In the genomic region with DNA sequence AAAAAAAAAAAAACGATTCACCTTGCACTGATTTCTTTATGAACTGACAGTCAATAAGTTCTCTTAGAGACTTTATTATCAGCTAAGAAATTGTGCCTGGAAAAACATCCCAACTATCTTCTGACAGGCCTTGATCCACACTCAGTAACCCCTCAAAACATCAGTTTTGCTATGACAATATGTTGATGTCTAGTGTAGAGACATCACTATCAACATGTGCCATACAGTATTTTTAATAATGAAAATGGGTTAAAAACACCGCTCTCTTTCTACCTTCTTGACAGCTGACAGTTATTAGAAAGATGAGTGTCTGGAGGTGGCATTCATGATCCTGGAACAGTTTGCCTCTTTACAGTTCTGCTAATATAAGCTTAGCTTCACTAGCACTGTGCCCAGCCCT, we compare ENCODE assay signal across 8 cellular contexts.
"Had no signal": no experiment of that assay in that cellular context is flagged by ENCODE, and none has a peak within 500 bp of the region (broad histone marks: within the 10 kb centered on the region; RNA-seq: fewer than 3 reads in every experiment).

No MANE protein-coding gene starts in this region.

- H3K9ac ChIP-seq: GM23248 had no signal

- H3K4me3 Mint-ChIP-seq: HFFc6 had no signal

- H2AFZ ChIP-seq: GM23248 had no signal

- ATAC-seq: HCT116, K562 had no signal

- DNase-seq: GM23248, GOT3, H7, HFFc6, IMR-90 had no signal

- H3K9me3 ChIP-seq: HAP-1 had no signal

- H3K4me3 ChIP-seq: GM23248, HAP-1, K562 had no signal

- H3K36me3 ChIP-seq: HAP-1 had no signal

- H3K4me1 ChIP-seq: HAP-1 had no signal

- H3K27ac Mint-ChIP-seq: HFFc6 had no signal

- H3K27ac ChIP-seq: GM23248 had no signal
